ENCODE assay signal across 1 cellular context in the genomic region with DNA sequence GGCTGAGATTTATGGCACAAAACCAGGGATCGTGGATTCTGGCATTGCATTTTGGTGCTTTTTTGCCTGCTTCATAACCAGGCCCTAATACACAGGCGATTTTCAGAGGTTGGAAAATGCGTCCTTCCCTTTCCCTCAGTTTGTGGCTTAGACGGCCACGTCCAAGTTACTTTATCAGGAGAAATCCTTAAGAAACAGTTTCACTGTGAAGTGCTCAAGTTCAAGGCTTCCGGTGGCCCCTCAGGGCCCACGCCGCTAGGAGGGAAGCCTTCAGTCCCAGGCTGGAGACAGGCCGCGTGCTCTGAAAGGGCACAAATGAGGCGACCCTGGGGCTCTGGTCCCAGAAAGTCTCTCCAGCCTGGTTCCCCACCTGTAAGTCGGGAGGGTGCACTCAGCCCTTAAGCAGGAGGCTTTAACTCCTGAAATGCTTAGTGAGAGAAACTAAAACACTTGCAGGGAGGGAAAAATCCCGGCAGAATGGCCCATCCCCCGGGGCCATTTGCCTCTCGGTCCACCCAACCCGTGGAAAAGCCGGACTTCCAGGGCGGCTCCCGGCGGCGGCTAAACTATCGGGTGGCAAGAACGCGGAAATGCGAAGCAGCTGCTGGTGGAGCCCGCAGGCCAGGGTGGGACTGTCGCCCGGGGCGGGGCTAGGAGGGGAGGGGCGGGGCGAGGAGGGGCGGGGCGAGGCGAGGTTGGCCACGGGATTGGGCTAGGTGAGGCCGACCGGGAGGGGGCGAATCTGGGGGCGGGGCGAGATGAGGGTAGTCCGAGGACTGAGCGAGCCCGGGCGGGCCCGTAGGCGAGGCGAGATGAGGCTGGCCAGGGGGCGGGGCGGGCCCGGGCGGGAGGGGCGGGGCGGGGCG.
TF ChIP-seq lines count a peak whose summit lies in the region.

No MANE protein-coding gene starts in this region.

TF ChIP-seq in HCT116, 20 proteins besides CTCF, POLR2A, EP300 and RAD21 (continued from another document):
- TF ChIP-seq, protein P1, sequence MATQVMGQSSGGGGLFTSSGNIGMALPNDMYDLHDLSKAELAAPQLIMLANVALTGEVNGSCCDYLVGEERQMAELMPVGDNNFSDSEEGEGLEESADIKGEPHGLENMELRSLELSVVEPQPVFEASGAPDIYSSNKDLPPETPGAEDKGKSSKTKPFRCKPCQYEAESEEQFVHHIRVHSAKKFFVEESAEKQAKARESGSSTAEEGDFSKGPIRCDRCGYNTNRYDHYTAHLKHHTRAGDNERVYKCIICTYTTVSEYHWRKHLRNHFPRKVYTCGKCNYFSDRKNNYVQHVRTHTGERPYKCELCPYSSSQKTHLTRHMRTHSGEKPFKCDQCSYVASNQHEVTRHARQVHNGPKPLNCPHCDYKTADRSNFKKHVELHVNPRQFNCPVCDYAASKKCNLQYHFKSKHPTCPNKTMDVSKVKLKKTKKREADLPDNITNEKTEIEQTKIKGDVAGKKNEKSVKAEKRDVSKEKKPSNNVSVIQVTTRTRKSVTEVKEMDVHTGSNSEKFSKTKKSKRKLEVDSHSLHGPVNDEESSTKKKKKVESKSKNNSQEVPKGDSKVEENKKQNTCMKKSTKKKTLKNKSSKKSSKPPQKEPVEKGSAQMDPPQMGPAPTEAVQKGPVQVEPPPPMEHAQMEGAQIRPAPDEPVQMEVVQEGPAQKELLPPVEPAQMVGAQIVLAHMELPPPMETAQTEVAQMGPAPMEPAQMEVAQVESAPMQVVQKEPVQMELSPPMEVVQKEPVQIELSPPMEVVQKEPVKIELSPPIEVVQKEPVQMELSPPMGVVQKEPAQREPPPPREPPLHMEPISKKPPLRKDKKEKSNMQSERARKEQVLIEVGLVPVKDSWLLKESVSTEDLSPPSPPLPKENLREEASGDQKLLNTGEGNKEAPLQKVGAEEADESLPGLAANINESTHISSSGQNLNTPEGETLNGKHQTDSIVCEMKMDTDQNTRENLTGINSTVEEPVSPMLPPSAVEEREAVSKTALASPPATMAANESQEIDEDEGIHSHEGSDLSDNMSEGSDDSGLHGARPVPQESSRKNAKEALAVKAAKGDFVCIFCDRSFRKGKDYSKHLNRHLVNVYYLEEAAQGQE (IDR thresholded peaks at IDR 0.05; ENCODE audit: low read depth) = no peak
- peak; percentile 68; the same call in 1 of the 2 replicates for TF ChIP-seq SIN3A (IDR thresholded peaks at IDR 0.05; ENCODE audit: low read depth)
- TF ChIP-seq, protein P2, sequence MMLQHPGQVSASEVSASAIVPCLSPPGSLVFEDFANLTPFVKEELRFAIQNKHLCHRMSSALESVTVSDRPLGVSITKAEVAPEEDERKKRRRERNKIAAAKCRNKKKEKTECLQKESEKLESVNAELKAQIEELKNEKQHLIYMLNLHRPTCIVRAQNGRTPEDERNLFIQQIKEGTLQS (IDR thresholded peaks at IDR 0.05) = no peak
- TF ChIP-seq, protein P3, sequence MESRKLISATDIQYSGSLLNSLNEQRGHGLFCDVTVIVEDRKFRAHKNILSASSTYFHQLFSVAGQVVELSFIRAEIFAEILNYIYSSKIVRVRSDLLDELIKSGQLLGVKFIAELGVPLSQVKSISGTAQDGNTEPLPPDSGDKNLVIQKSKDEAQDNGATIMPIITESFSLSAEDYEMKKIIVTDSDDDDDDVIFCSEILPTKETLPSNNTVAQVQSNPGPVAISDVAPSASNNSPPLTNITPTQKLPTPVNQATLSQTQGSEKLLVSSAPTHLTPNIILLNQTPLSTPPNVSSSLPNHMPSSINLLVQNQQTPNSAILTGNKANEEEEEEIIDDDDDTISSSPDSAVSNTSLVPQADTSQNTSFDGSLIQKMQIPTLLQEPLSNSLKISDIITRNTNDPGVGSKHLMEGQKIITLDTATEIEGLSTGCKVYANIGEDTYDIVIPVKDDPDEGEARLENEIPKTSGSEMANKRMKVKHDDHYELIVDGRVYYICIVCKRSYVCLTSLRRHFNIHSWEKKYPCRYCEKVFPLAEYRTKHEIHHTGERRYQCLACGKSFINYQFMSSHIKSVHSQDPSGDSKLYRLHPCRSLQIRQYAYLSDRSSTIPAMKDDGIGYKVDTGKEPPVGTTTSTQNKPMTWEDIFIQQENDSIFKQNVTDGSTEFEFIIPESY (IDR thresholded peaks at IDR 0.05; ENCODE audit: extremely low read depth, insufficient replicate concordance, low read length) = no peak
- TF ChIP-seq EZH2phosphoT487 (IDR thresholded peaks at IDR 0.05; ENCODE audit: borderline replicate concordance) = no peak
- TF ChIP-seq ZNF274 (IDR thresholded peaks at IDR 0.05; ENCODE audit: low read depth, low read length) = no peak
- no peak for TF ChIP-seq ZFX (IDR thresholded peaks at IDR 0.05)
- no peak for TF ChIP-seq CEBPB (IDR thresholded peaks at IDR 0.05; ENCODE audit: low read depth)
- no peak for TF ChIP-seq FOSL1 (IDR thresholded peaks at IDR 0.05; ENCODE audit: low read depth)
- peak; percentile 70 for TF ChIP-seq YY1 (IDR thresholded peaks at IDR 0.05; ENCODE audit: extremely low read depth, insufficient replicate concordance, low read depth, low read length)
- TF ChIP-seq EZH2 (IDR thresholded peaks at IDR 0.05) = no peak
- no peak for TF ChIP-seq TCF7L2 (IDR thresholded peaks at IDR 0.05; ENCODE audit: borderline replicate concordance, extremely low read depth, insufficient read depth, insufficient read length)
- TF ChIP-seq CBX3 (IDR thresholded peaks at IDR 0.05; ENCODE audit: low read depth) = no peak
- peak; percentile 49; the same call in 1 of the 2 replicates for TF ChIP-seq EGR1 (IDR thresholded peaks at IDR 0.05; ENCODE audit: low read depth)
